31 cellular contexts compared by ENCODE assay signal in genomic region chr2:155519731-155520130, GRCh38.
"Had no signal": no experiment of that assay in that cellular context is flagged by ENCODE, and none has a peak within 500 bp of the region (broad histone marks: within the 10 kb centered on the region; RNA-seq: fewer than 3 reads in every experiment).

No MANE protein-coding gene starts in this region.

- H3K4me3 ChIP-seq: adrenal gland, body of pancreas, breast epithelium had no signal

- H3K27ac ChIP-seq: adrenal gland, body of pancreas, brain microvascular endothelial cell, breast epithelium, VCaP had no signal

- H3K9me3 ChIP-seq: adrenal gland, body of pancreas, breast epithelium had no signal

- H3K27me3 ChIP-seq: adrenal gland, body of pancreas, brain microvascular endothelial cell, breast epithelium had no signal

- H3K36me3 ChIP-seq: adrenal gland, brain microvascular endothelial cell, breast epithelium had no signal

- DNase-seq: activated B cell treated with CpG ODN at 0.5 μM for 24 hours; activated CD4-positive, alpha-beta memory T cell treated with anti-CD3 and anti-CD28 coated beads for 36 hours; activated CD4-positive, alpha-beta T cell treated with anti-CD3 and anti-CD28 coated beads for 4 hours; activated CD4-positive, alpha-beta T cell treated with anti-CD3 and anti-CD28 coated beads, Interleukin-2, amount 10 ng/mL, durations not matched to agents 24 days and 14 days; activated CD4-positive, alpha-beta T cell treated with anti-CD3 and anti-CD28 coated beads, Interleukin-2, amount 50 U/mL, for 1 hour; activated CD4-positive, alpha-beta T cell treated with anti-CD3 and anti-CD28 coated beads, Interleukin-2, amount 50 U/mL, for 4 hours; activated CD4-positive, CD25-positive, alpha-beta regulatory T cell treated with anti-CD3 and anti-CD28 coated beads, Interleukin-2, amount 50 U/mL, for 72 hours; activated CD8-positive, alpha-beta memory T cell treated with anti-CD3 and anti-CD28 coated beads, Interleukin-2, amount 50 U/mL, for 4 hours; activated CD8-positive, alpha-beta T cell treated with anti-CD3 and anti-CD28 coated beads for 36 hours; activated effector memory CD4-positive, alpha-beta T cell treated with anti-CD3 and anti-CD28 coated beads, Interleukin-2, amount 50 U/mL, for 16 hours; activated gamma-delta T cell treated with Interleukin-2 at 50 U/mL for 16 hours; activated naive CD4-positive, alpha-beta T cell; activated naive CD4-positive, alpha-beta T cell treated with anti-CD3 and anti-CD28 coated beads for 36 hours; activated naive CD4-positive, alpha-beta T cell treated with anti-CD3 and anti-CD28 coated beads, Interleukin-2, amount 50 U/mL, for 16 hours; activated naive CD8-positive, alpha-beta T cell treated with anti-CD3 and anti-CD28 coated beads for 36 hours; activated T-cell treated with anti-CD3 and anti-CD28 coated beads for 4 hours; activated T-cell treated with anti-CD3 and anti-CD28 coated beads, Interleukin-2, amount 50 U/mL, for 1 hour; activated T-cell treated with anti-CD3 and anti-CD28 coated beads, Interleukin-2, amount 50 U/mL, for 4 hours; activated T-cell treated with anti-CD3 and anti-CD28 coated beads, Interleukin-2, amount 50 U/mL, for 72 hours; adrenal gland; amniotic stem cell; aorta; body of pancreas; brain microvascular endothelial cell; central memory CD4-positive, alpha-beta T cell; T-helper 2 cell; T-helper 9 cell had no signal

- ATAC-seq: activated CD8-positive, alpha-beta T cell treated with anti-CD3 and anti-CD28 coated beads for 36 hours; activated naive CD4-positive, alpha-beta T cell treated with anti-CD3 and anti-CD28 coated beads, Interleukin-2, amount 50 U/mL, for 72 hours; activated T-cell treated with anti-CD3 and anti-CD28 coated beads, Interleukin-2, amount 50 U/mL, for 4 hours; activated T-cell treated with anti-CD3 and anti-CD28 coated beads, Interleukin-2, amount 50 U/mL, for 72 hours; activated T-helper 17 cell treated with anti-CD3 and anti-CD28 coated beads, Interleukin-2, amount 50 U/mL, for 72 hours; body of pancreas had no signal
